Comparison of ENCODE assay signal across 8 cellular contexts in genomic region chr18:55588001-55588875, GRCh38. TPM values are rescaled to one million over a fixed set of nuclear protein-coding genes. Genes with fewer than 3 reads are reported as not detected.
DNase-seq lines count a peak whose midpoint lies in the region; ATAC-seq and TF ChIP-seq lines count a peak whose summit lies in the region.

TCF4 (minus strand) TSS chr18:55588192; CDS start chr18:55587116, 1,076 bp downstream.

- peaks cover 6% of the 10 kb centered on the region for H3K36me3 Mint-ChIP-seq in activated CD8-positive, alpha-beta memory T cell treated with anti-CD3 and anti-CD28 coated beads, Interleukin-2, amount 10 ng/mL, durations not matched to agents 7 days and 5 days

- in situ Hi-C loops in GM13976 (cut with MboI; ENCODE audit: low sequenced_read_pairs, unreplicated experiment): no loop called here

- CTCF ChIA-PET in activated CD8-positive, alpha-beta memory T cell treated with anti-CD3 and anti-CD28 coated beads, Interleukin-2, amount 10 ng/mL, durations not matched to agents 7 days and 5 days (lab: Charles Lee): no interaction called here

- no peaks in the 10 kb centered on the region for H3K27me3 ChIP-seq in ACC112 (ENCODE audit: insufficient read depth, low read length)
- no peaks in the 10 kb centered on the region for H3K27me3 ChIP-seq in esophagus muscularis mucosa
- no peaks in the 10 kb centered on the region for H3K27me3 ChIP-seq in suprapubic skin

- TF ChIP-seq EP300 in esophagus muscularis mucosa (IDR thresholded peaks at IDR 0.05): no peak
- no peak for TF ChIP-seq EP300 in suprapubic skin (IDR thresholded peaks at IDR 0.05)

- peaks cover 13% of the 10 kb centered on the region for H3K4me1 Mint-ChIP-seq in activated CD8-positive, alpha-beta memory T cell treated with anti-CD3 and anti-CD28 coated beads, Interleukin-2, amount 10 ng/mL, durations not matched to agents 7 days and 5 days

- peak within 1 kb of the TSS; percentile 54 for H2AFZ ChIP-seq in ACC112 (ENCODE audit: low read length, unreplicated experiment)

- H3K79me2 ChIP-seq in ACC112 (ENCODE audit: control insufficient read depth, insufficient read depth, low read length, unreplicated experiment): peaks cover 32% of the 10 kb centered on the region

- H3K27ac ChIP-seq in ACC112 (ENCODE audit: low read depth, low read length) (peak within 1 kb of the TSS; percentile 73), esophagus muscularis mucosa (replicated peaks in 1 of 4) (peak within 1 kb of the TSS; percentile 86 to 91 (median 88)), mesodermal cell (ENCODE audit: low read depth, low read length, severe bottlenecking) (peak within 1 kb of the TSS; percentile 87), suprapubic skin (peak within 1 kb of the TSS; percentile 94)

- under 1% methylated on average over 30 of the region's 67 CpGs for WGBS in esophagus muscularis mucosa
- 0% methylated on average over 29 to 32 of the region's 67 CpGs for WGBS in mesodermal cell (ENCODE audit: insufficient coverage in 2 of 2), 2 experiments
- 0% methylated on average over 55 of the region's 67 CpGs for WGBS in suprapubic skin

- H3K9me3 ChIP-seq in esophagus muscularis mucosa (no peaks in the 10 kb centered on the region), mesodermal cell (ENCODE audit: control insufficient read depth, low read length) (no peaks in the 10 kb centered on the region), suprapubic skin (no peaks in the 10 kb centered on the region)

- intact Hi-C loops in esophagus muscularis mucosa (cut with DNase I): loop anchor here (5.0 to 10.0 kb wide), 7 partner anchors 111 to 1064 kb away; partner anchors contain the start of genes TXNL1 and WDR7

- H3K27me3 Mint-ChIP-seq in activated CD8-positive, alpha-beta memory T cell treated with anti-CD3 and anti-CD28 coated beads, Interleukin-2, amount 10 ng/mL, durations not matched to agents 7 days and 5 days: peaks cover 51% of the 10 kb centered on the region

- TF ChIP-seq CTCF in GM13976 (IDR thresholded peaks at IDR 0.05; ENCODE audit: borderline replicate concordance, control extremely low read depth, extremely low read depth, insufficient read depth, missing control alignments) (no peak), esophagus muscularis mucosa (IDR thresholded peaks at IDR 0.05) (no peak), suprapubic skin (IDR thresholded peaks at IDR 0.05) (no peak)

- H3K4me3 ChIP-seq in ACC112 (ENCODE audit: low read depth, low read length) (peak within 1 kb of the TSS; percentile 90), esophagus muscularis mucosa (peak within 1 kb of the TSS; percentile 69 to 83 (median 72)), mesodermal cell (ENCODE audit: extremely low read depth, insufficient read depth, low read length, poor library complexity, severe bottlenecking) (peak within 1 kb of the TSS; percentile 67), suprapubic skin (peak within 1 kb of the TSS; percentile 80)

- H3K36me3 ChIP-seq in ACC112 (ENCODE audit: insufficient read depth, low read length): 0 out of 2 replicates have a peak, but pooled peaks cover under 1% of the 10 kb centered on the region
- H3K36me3 ChIP-seq in esophagus muscularis mucosa: no peaks in the 10 kb centered on the region
- peaks cover 6% of the 10 kb centered on the region for H3K36me3 ChIP-seq in mesodermal cell (ENCODE audit: control insufficient read depth, insufficient read depth, low read length)
- no peaks in the 10 kb centered on the region for H3K36me3 ChIP-seq in suprapubic skin

- H3K4me3 Mint-ChIP-seq in activated CD8-positive, alpha-beta memory T cell treated with anti-CD3 and anti-CD28 coated beads, Interleukin-2, amount 10 ng/mL, durations not matched to agents 7 days and 5 days: peak within 1 kb of the TSS; percentile 72

- no peak for TF ChIP-seq POLR2A in esophagus muscularis mucosa (IDR thresholded peaks at IDR 0.05; ENCODE audit: low read depth)
- no peak for TF ChIP-seq POLR2A in suprapubic skin (IDR thresholded peaks at IDR 0.05)

- H3K9me3 Mint-ChIP-seq in activated CD8-positive, alpha-beta memory T cell treated with anti-CD3 and anti-CD28 coated beads, Interleukin-2, amount 10 ng/mL, durations not matched to agents 7 days and 5 days (ENCODE audit: low read depth): no peaks in the 10 kb centered on the region

- peak; percentile 28 for ATAC-seq in activated CD8-positive, alpha-beta memory T cell treated with anti-CD3 and anti-CD28 coated beads, Interleukin-2, amount 10 ng/mL, durations not matched to agents 7 days and 5 days
- ATAC-seq in GM19455 (IDR thresholded peaks at IDR 0.05; ENCODE audit: unreplicated experiment): no peak

- DNase-seq in GM13976 (ENCODE audit: low spot score) (peak; percentile 32), NCI-H2227 treated with DMSO at 0.1 percent for 48 hours (lab: John Stamatoyannopoulos, UW) (peak; percentile 67), esophagus muscularis mucosa (ENCODE audit: extremely low spot score) (no peak), suprapubic skin (ENCODE audit: low spot score in 2 of 2) (peak; percentile 79 to 83)
- DNase-seq in activated CD8-positive, alpha-beta memory T cell treated with anti-CD3 and anti-CD28 coated beads, Interleukin-2, amount 10 ng/mL, durations not matched to agents 7 days and 5 days: peak; percentile 39

- H3K4me1 ChIP-seq in ACC112 (ENCODE audit: control insufficient read depth, insufficient read depth, low read length, unreplicated experiment): peaks cover 8% of the 10 kb centered on the region
- H3K4me1 ChIP-seq in esophagus muscularis mucosa: peaks cover 7 to 35% (median 34%) of the 10 kb centered on the region in 4 donors
- peaks cover 23% of the 10 kb centered on the region for H3K4me1 ChIP-seq in mesodermal cell (ENCODE audit: control insufficient read depth, insufficient read depth, low read length, poor library complexity, severe bottlenecking)
- H3K4me1 ChIP-seq in suprapubic skin: peaks cover 35% of the 10 kb centered on the region

- peak within 1 kb of the TSS; percentile 55 for H3K27ac Mint-ChIP-seq in activated CD8-positive, alpha-beta memory T cell treated with anti-CD3 and anti-CD28 coated beads, Interleukin-2, amount 10 ng/mL, durations not matched to agents 7 days and 5 days

RNA-seq across cellular contexts. Expression of gene TCF4, which starts in this region (rescaled TPM):
- total RNA-seq in activated CD8-positive, alpha-beta memory T cell treated with anti-CD3 and anti-CD28 coated beads, Interleukin-2, amount 10 ng/mL, durations not matched to agents 7 days and 5 days: 1 to 10 TPM; 1.2 to 2.0 TPM
- total RNA-seq in esophagus muscularis mucosa (10 to 100 TPM; 58.0 to 84.3 (median 68.1) TPM), suprapubic skin (100 to 1,000 TPM in 1 of 4 donors, 10 to 100 TPM in 3; 80.9 to 172 (median 94.0) TPM)
- 81.0 TPM for polyA plus RNA-seq in mesodermal cell (2013, experiment 1 of 2)
- polyA plus RNA-seq in mesodermal cell (2013, experiment 2 of 2): 71.6 TPM

Comparison
In these comparisons a context has a peak if more than half of its experiments do, and no peak if none do; other contexts are left out.
1. RNA of gene TCF4 (total RNA-seq): 80.9 to 172 TPM in suprapubic skin and 58.0 to 84.3 TPM in esophagus muscularis mucosa; 1.2 to 2.0 TPM in activated CD8-positive, alpha-beta memory T cell treated with anti-CD3 and anti-CD28 coated beads, Interleukin-2, amount 10 ng/mL, durations not matched to agents 7 days and 5 days; every median in the first group is over 10 times any median in the second.
2. Peak in every context shown above with its lines, with median percentiles within 50 percentile points of each other: H3K27ac ChIP-seq and H3K4me3 ChIP-seq.